19 cellular contexts compared by ENCODE assay signal in the genomic region with DNA sequence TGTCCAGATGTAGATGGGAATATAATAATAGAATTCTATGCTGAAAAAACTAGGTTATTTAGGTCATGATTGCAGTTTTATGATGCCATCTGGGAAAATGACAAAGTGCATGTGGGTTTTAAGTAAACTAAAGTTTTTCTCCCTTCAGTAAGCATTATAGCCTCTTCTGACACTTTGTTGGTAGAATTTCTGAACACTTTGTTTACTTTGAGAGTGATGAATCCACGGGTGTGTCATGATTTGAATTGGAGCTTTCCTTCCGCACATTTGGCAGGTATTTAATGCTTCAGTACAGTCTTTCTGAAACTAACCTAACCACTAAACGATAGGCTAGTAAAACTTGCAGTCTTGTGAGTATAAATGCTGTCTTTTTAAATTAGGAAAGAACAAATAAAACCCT. TPM values are rescaled to one million over a fixed set of nuclear protein-coding genes. Genes with fewer than 3 reads are reported as not detected.
DNase-seq lines count a peak whose midpoint lies in the region; ATAC-seq and TF ChIP-seq lines count a peak whose summit lies in the region.
"Had no signal": no experiment of that assay in that cellular context is flagged by ENCODE, and none has a peak within 500 bp of the region (broad histone marks: within the 10 kb centered on the region; RNA-seq: fewer than 3 reads in every experiment).

No MANE protein-coding gene starts in this region.

- H3K27me3 Mint-ChIP-seq in mesothelial cell of epicardium (ENCODE audit: low read depth), result no peaks in the 10 kb centered on the region
- H3K27me3 Mint-ChIP-seq in activated T-cell treated with anti-CD3 and anti-CD28 coated beads, Interleukin-2, amount 50 U/mL, for 24 hours, result no peaks in the 10 kb centered on the region
- no peaks in the 10 kb centered on the region for H3K27me3 Mint-ChIP-seq in activated CD8-positive, alpha-beta memory T cell treated with anti-CD3 and anti-CD28 coated beads, Interleukin-2, amount 10 ng/mL, durations not matched to agents 7 days and 5 days

- H3K9me3 ChIP-seq in MG63, result no peaks in the 10 kb centered on the region
- H3K9me3 ChIP-seq: prostate gland, upper lobe of right lung had no signal

- no peak overlapping the region for H3K4me3 Mint-ChIP-seq in mesothelial cell of epicardium
- no peak overlapping the region for H3K4me3 Mint-ChIP-seq in activated T-cell treated with anti-CD3 and anti-CD28 coated beads, Interleukin-2, amount 50 U/mL, for 24 hours
- H3K4me3 Mint-ChIP-seq in activated CD8-positive, alpha-beta memory T cell treated with anti-CD3 and anti-CD28 coated beads, Interleukin-2, amount 10 ng/mL, durations not matched to agents 7 days and 5 days, result no peak overlapping the region

- peak overlapping the region; percentile 36 for H3K27ac Mint-ChIP-seq in mesothelial cell of epicardium
- H3K27ac Mint-ChIP-seq in activated T-cell treated with anti-CD3 and anti-CD28 coated beads, Interleukin-2, amount 50 U/mL, for 24 hours, result no peak overlapping the region
- H3K27ac Mint-ChIP-seq in activated CD8-positive, alpha-beta memory T cell treated with anti-CD3 and anti-CD28 coated beads, Interleukin-2, amount 10 ng/mL, durations not matched to agents 7 days and 5 days, result no peak overlapping the region

- CTCF ChIA-PET in activated CD8-positive, alpha-beta memory T cell treated with anti-CD3 and anti-CD28 coated beads, Interleukin-2, amount 10 ng/mL, durations not matched to agents 7 days and 5 days (lab: Charles Lee), result interaction anchor here (0.8 to 1.4 kb wide), 2 partner anchors 17 to 38 kb away, joined by 3 to 5 read pairs; no protein-coding TSS in a partner anchor

- DNase-seq in Caki2 (ENCODE audit: low read depth) (peak; percentile 29), MG63 (peak; percentile 13), epithelial cell of esophagus (ENCODE audit: low read depth) (peak; percentile 74), mesothelial cell of epicardium (ENCODE audit: low spot score in 2 of 2, unreplicated experiment in 2 of 2) (no peak), sciatic nerve (ENCODE audit: low spot score) (no peak)
- no peak for DNase-seq in activated T-cell treated with anti-CD3 and anti-CD28 coated beads, Interleukin-2, amount 50 U/mL, for 24 hours
- no peak for DNase-seq in activated CD8-positive, alpha-beta memory T cell treated with anti-CD3 and anti-CD28 coated beads, Interleukin-2, amount 10 ng/mL, durations not matched to agents 7 days and 5 days
- DNase-seq: AML-193; DMS53; NCI-H1694; NCI-H774; stimulated activated CD4-positive, alpha-beta T cell treated with anti-CD3 and anti-CD28 coated beads, Interleukin-2, amount 100 ng/mL, for 48 hours; upper lobe of right lung had no signal

- TF ChIP-seq CTCF in epithelial cell of esophagus (IDR thresholded peaks at IDR 0.05; ENCODE audit: insufficient read depth, low read depth, low read length, missing control alignments), result no peak
- no peak for TF ChIP-seq CTCF in mesothelial cell of epicardium (IDR thresholded peaks at IDR 0.05; ENCODE audit: unreplicated experiment)

- in situ Hi-C loops in Caki2 (cut with HindIII; ENCODE audit: low pct_unique_long_range_greater_than_20kb, low sequenced_read_pairs), result no loop called here

- H3K4me3 ChIP-seq in MG63, result no peak overlapping the region
- no peak overlapping the region for H3K4me3 ChIP-seq in epithelial cell of esophagus (ENCODE audit: low read length)
- H3K4me3 ChIP-seq: GM12878, K562, prostate gland, upper lobe of right lung had no signal

- H3K36me3 ChIP-seq in MG63, result no peaks in the 10 kb centered on the region
- H3K36me3 ChIP-seq: prostate gland, upper lobe of right lung had no signal

- ATAC-seq in GM18867 (IDR thresholded peaks at IDR 0.05; ENCODE audit: unreplicated experiment) (no peak), sciatic nerve (no peak)
- ATAC-seq in activated CD8-positive, alpha-beta memory T cell treated with anti-CD3 and anti-CD28 coated beads, Interleukin-2, amount 10 ng/mL, durations not matched to agents 7 days and 5 days, result no peak
- ATAC-seq: GM12878, K562, upper lobe of right lung had no signal

- no peaks in the 10 kb centered on the region for H3K27me3 ChIP-seq in MG63
- H3K27me3 ChIP-seq: upper lobe of right lung had no signal

- intact Hi-C loops in sciatic nerve (cut with DNase I), result no loop called here

- no peaks in the 10 kb centered on the region for H3K36me3 Mint-ChIP-seq in mesothelial cell of epicardium
- H3K36me3 Mint-ChIP-seq in activated T-cell treated with anti-CD3 and anti-CD28 coated beads, Interleukin-2, amount 50 U/mL, for 24 hours (ENCODE audit: low read depth), result peaks cover 35% of the 10 kb centered on the region
- H3K36me3 Mint-ChIP-seq in activated CD8-positive, alpha-beta memory T cell treated with anti-CD3 and anti-CD28 coated beads, Interleukin-2, amount 10 ng/mL, durations not matched to agents 7 days and 5 days, result peaks cover 37% of the 10 kb centered on the region

- no peaks in the 10 kb centered on the region for H3K9me3 Mint-ChIP-seq in mesothelial cell of epicardium
- H3K9me3 Mint-ChIP-seq in activated T-cell treated with anti-CD3 and anti-CD28 coated beads, Interleukin-2, amount 50 U/mL, for 24 hours, result no peaks in the 10 kb centered on the region
- peaks cover 2% of the 10 kb centered on the region for H3K9me3 Mint-ChIP-seq in activated CD8-positive, alpha-beta memory T cell treated with anti-CD3 and anti-CD28 coated beads, Interleukin-2, amount 10 ng/mL, durations not matched to agents 7 days and 5 days (ENCODE audit: low read depth)
- H3K9me3 Mint-ChIP-seq: activated naive CD4-positive, alpha-beta T cell treated with anti-CD3 and anti-CD28 coated beads, Interleukin-2, amount 50 U/mL, for 72 hours had no signal

- peaks cover 55% of the 10 kb centered on the region for H3K4me1 Mint-ChIP-seq in mesothelial cell of epicardium
- H3K4me1 Mint-ChIP-seq in activated T-cell treated with anti-CD3 and anti-CD28 coated beads, Interleukin-2, amount 50 U/mL, for 24 hours (ENCODE audit: low read depth), result peaks cover 32% of the 10 kb centered on the region
- H3K4me1 Mint-ChIP-seq in activated CD8-positive, alpha-beta memory T cell treated with anti-CD3 and anti-CD28 coated beads, Interleukin-2, amount 10 ng/mL, durations not matched to agents 7 days and 5 days, result peaks cover 65% of the 10 kb centered on the region

RNA-seq across cellular contexts. Expression of a gene that starts 7.1 kb away (rescaled TPM):
- total RNA-seq in Caki2 (2014; rRNA removed; shearing (Covaris generic); ENCODE audit: low replicate concordance), result not detected in 2 replicates
- total RNA-seq in MG63 (2014; rRNA removed; shearing (Covaris generic); ENCODE audit: low replicate concordance), result 19.9 and 31.5 TPM in 2 replicates
- total RNA-seq in mesothelial cell of epicardium, result 15.6 to 19.8 TPM (median 15.7 TPM) in 3 replicates
- total RNA-seq in activated CD8-positive, alpha-beta memory T cell treated with anti-CD3 and anti-CD28 coated beads, Interleukin-2, amount 10 ng/mL, durations not matched to agents 7 days and 5 days, result 10 to 100 TPM in 1 of 2 experiments, 1 to 10 TPM in 1; 2.4 to 15.5 TPM
- 36.2 TPM for total RNA-seq in sciatic nerve
- total RNA-seq: SK-MEL-5 had no signal

Comparison
In these comparisons a context has a peak if more than half of its experiments do, and no peak if none do; other contexts are left out.
1. DNase-seq: peak in Caki2 (single experiment), MG63 (single experiment) and epithelial cell of esophagus (single experiment); none in mesothelial cell of epicardium (0 of 2), activated T-cell treated with anti-CD3 and anti-CD28 coated beads, Interleukin-2, amount 50 U/mL, for 24 hours (single experiment), activated CD8-positive, alpha-beta memory T cell treated with anti-CD3 and anti-CD28 coated beads, Interleukin-2, amount 10 ng/mL, durations not matched to agents 7 days and 5 days (single experiment) and sciatic nerve (single experiment).